Comparison of ENCODE assay signal across 20 cellular contexts in genomic region chrX:147226801-147227200, GRCh38.
"Had no signal": no experiment of that assay in that cellular context is flagged by ENCODE, and none has a peak within 500 bp of the region (broad histone marks: within the 10 kb centered on the region; RNA-seq: fewer than 3 reads in every experiment).

No MANE protein-coding gene starts in this region.

- H3K4me3 ChIP-seq: colonic mucosa, heart left ventricle, left ventricle myocardium inferior, lower lobe of right lung, ovary, right lobe of liver, spleen, testis, tibial nerve had no signal

- ATAC-seq: foreskin keratinocyte; heart left ventricle; lower lobe of right lung; natural killer cell; right lobe of liver; stimulated activated naive B cell treated with anti-CD40 and anti-IgM and Interleukin-4, amounts not matched to agents 10 μg/mL and 1 μg/mL and 100 μg/mL, for 72 hours; stimulated activated naive CD8-positive, alpha-beta T cell treated with anti-CD3 and anti-CD28 coated beads, Interleukin-15, amount 100 ng/mL, for 72 hours had no signal

- DNase-seq: colonic mucosa; dermis blood vessel endothelial cell; erythroblast; foreskin keratinocyte; heart left ventricle; hippocampal formation; left ventricle myocardium inferior; lower lobe of right lung; natural killer cell; nucleus accumbens; ovary; right lobe of liver; spleen; stimulated activated CD4-positive, alpha-beta T cell treated with anti-CD3 and anti-CD28 coated beads, Interleukin-15, amount 100 ng/mL, for 24 hours; stimulated activated CD4-positive, alpha-beta T cell treated with anti-CD3 and anti-CD28 coated beads, Interleukin-1b, Interleukin-23, amount 100 ng/mL, for 48 hours; stimulated activated CD4-positive, alpha-beta T cell treated with anti-CD3 and anti-CD28 coated beads, Interleukin-4, amount 100 ng/mL, for 4 hours; stimulated activated naive B cell treated with anti-CD40 and anti-IgM and Interleukin-4, amounts not matched to agents 10 μg/mL and 1 μg/mL and 100 μg/mL, for 72 hours; stimulated activated naive CD8-positive, alpha-beta T cell treated with anti-CD3 and anti-CD28 coated beads, Interleukin-15, amount 100 ng/mL, for 72 hours; testis had no signal

- H3K36me3 ChIP-seq: colonic mucosa, heart left ventricle, left ventricle myocardium inferior, lower lobe of right lung, ovary, right lobe of liver, spleen, tibial nerve had no signal

- H3K27me3 ChIP-seq: colonic mucosa, foreskin keratinocyte, ovary, right lobe of liver, spleen, testis, tibial nerve had no signal

- H3K4me1 ChIP-seq: colonic mucosa, foreskin keratinocyte, heart left ventricle, left ventricle myocardium inferior, lower lobe of right lung, right lobe of liver, spleen, testis, tibial nerve had no signal

- H3K27ac ChIP-seq: colonic mucosa, foreskin keratinocyte, heart left ventricle, left ventricle myocardium inferior, lower lobe of right lung, ovary, right lobe of liver, spleen, testis, tibial nerve had no signal

- H3K9me3 ChIP-seq: colonic mucosa, heart left ventricle, left ventricle myocardium inferior, lower lobe of right lung, ovary, right lobe of liver, spleen, testis, tibial nerve had no signal
